In genomic region chr11:62858201-62858600, GRCh38 we compare ENCODE assay signal across 12 cellular contexts. TPM values are rescaled to one million over a fixed set of nuclear protein-coding genes. Genes with fewer than 3 reads are reported as not detected.
DNase-seq lines count a peak whose midpoint lies in the region; ATAC-seq and TF ChIP-seq lines count a peak whose summit lies in the region.
"Had no signal": no experiment of that assay in that cellular context is flagged by ENCODE, and none has a peak within 500 bp of the region (broad histone marks: within the 10 kb centered on the region; RNA-seq: fewer than 3 reads in every experiment).

No MANE protein-coding gene starts in this region.

- H3K4me3 ChIP-seq in breast epithelium, result no peak overlapping the region
- H3K4me3 ChIP-seq: heart left ventricle had no signal

- H3K36me3 Mint-ChIP-seq in MCF 10A (ENCODE audit: insufficient read depth, unreplicated experiment), result peaks cover 37% of the 10 kb centered on the region
- H3K36me3 Mint-ChIP-seq in glutamatergic neuron (ENCODE audit: unreplicated experiment), result peaks cover 3% of the 10 kb centered on the region
- H3K36me3 Mint-ChIP-seq in type B pancreatic cell, result peaks cover 32% of the 10 kb centered on the region

- H3K27me3 ChIP-seq in breast epithelium, result no peaks in the 10 kb centered on the region
- H3K27me3 ChIP-seq: heart left ventricle, neutrophil had no signal

- peaks cover 0 to 12% of the 10 kb centered on the region in 2 donors for H3K4me1 ChIP-seq in breast epithelium

- TF ChIP-seq CTCF in MCF 10A (IDR thresholded peaks at IDR 0.05; ENCODE audit: unreplicated experiment) (no peak), breast epithelium (IDR thresholded peaks at IDR 0.05) (no peak), RWPE1 (conservative IDR thresholded peaks at IDR 0.05; ENCODE audit: low read depth) (no peak), glutamatergic neuron (IDR thresholded peaks at IDR 0.05; ENCODE audit: partially characterized antibody, unreplicated experiment) (no peak), type B pancreatic cell (conservative IDR thresholded peaks at IDR 0.05) (no peak)

- H3K27ac Mint-ChIP-seq in MCF 10A (ENCODE audit: low read depth, unreplicated experiment), result peak overlapping the region; percentile 64
- H3K27ac Mint-ChIP-seq in glutamatergic neuron (ENCODE audit: unreplicated experiment), result peak overlapping the region; percentile 99
- H3K27ac Mint-ChIP-seq in type B pancreatic cell, result peak overlapping the region; percentile 96

- peaks cover 30% of the 10 kb centered on the region for H3K4me1 Mint-ChIP-seq in MCF 10A (ENCODE audit: insufficient read depth, unreplicated experiment)
- H3K4me1 Mint-ChIP-seq in glutamatergic neuron (ENCODE audit: low read depth, unreplicated experiment), result peaks cover 41% of the 10 kb centered on the region
- peaks cover 53% of the 10 kb centered on the region for H3K4me1 Mint-ChIP-seq in type B pancreatic cell (ENCODE audit: unreplicated experiment)

- H3K9me3 ChIP-seq in breast epithelium, result no peaks in the 10 kb centered on the region
- H3K9me3 ChIP-seq: heart left ventricle, neutrophil had no signal

- no peak for TF ChIP-seq POLR2A in breast epithelium (IDR thresholded peaks at IDR 0.05)

- H3K9me3 Mint-ChIP-seq in MCF 10A (ENCODE audit: unreplicated experiment), result no peaks in the 10 kb centered on the region
- peaks cover 19% of the 10 kb centered on the region for H3K9me3 Mint-ChIP-seq in glutamatergic neuron (ENCODE audit: unreplicated experiment)
- no peaks in the 10 kb centered on the region for H3K9me3 Mint-ChIP-seq in type B pancreatic cell

- DNase-seq in MCF 10A (ENCODE audit: unreplicated experiment) (no peak), breast epithelium (ENCODE audit: low spot score in 2 of 2) (no peak), RWPE1 (ENCODE audit: low spot score) (no peak), glutamatergic neuron (no peak), type B pancreatic cell (ENCODE audit: extremely low spot score, unreplicated experiment) (no peak), H4 (ENCODE audit: low spot score) (no peak)
- DNase-seq: C1 segment of cervical spinal cord, heart left ventricle, SHP77 treated with DMSO at 0.1 percent for 48 hours had no signal

- H3K27me3 Mint-ChIP-seq in MCF 10A (ENCODE audit: insufficient read depth, unreplicated experiment), result no peaks in the 10 kb centered on the region
- peaks cover 21% of the 10 kb centered on the region for H3K27me3 Mint-ChIP-seq in glutamatergic neuron (ENCODE audit: unreplicated experiment)
- H3K27me3 Mint-ChIP-seq in type B pancreatic cell, result no peaks in the 10 kb centered on the region

- ATAC-seq in GM18519 (IDR thresholded peaks at IDR 0.05; ENCODE audit: low FRiP score, unreplicated experiment) (no peak), GM18520 (IDR thresholded peaks at IDR 0.05; ENCODE audit: unreplicated experiment) (no peak)
- ATAC-seq: heart left ventricle had no signal

- POLR2A ChIA-PET in MCF 10A (lab: Yijun Ruan, JAX), result interaction anchor here (0.7 to 9.9 kb wide), 14 partner anchors 15 to 284 kb away, joined by 3 to 344 read pairs (median 10); partner anchors contain the start of genes C11orf98, CSKMT, EEF1G and HNRNPUL2
- POLR2A ChIA-PET in RWPE1 (lab: Yijun Ruan, JAX; ENCODE audit: low non-redundant PET), result interaction anchor here (0.7 to 1.4 kb wide), 3 partner anchors 17 to 71 kb away, joined by 3 to 12 read pairs (median 5); partner anchors contain the start of gene TMEM179B

- H3K36me3 ChIP-seq in breast epithelium, result no peaks in the 10 kb centered on the region
- H3K36me3 ChIP-seq: neutrophil had no signal

- no TSS peak for BruUV-seq in MCF 10A (replicated peaks; lab: Mats Ljungman, UMichigan)

- H3K4me3 Mint-ChIP-seq in MCF 10A (ENCODE audit: unreplicated experiment) (peak overlapping the region; percentile 94), glutamatergic neuron (ENCODE audit: unreplicated experiment) (peak overlapping the region; percentile 94), type B pancreatic cell (peak overlapping the region; percentile 97)

- CTCF ChIA-PET in MCF 10A (lab: Yijun Ruan, JAX), result interaction anchor here (0.6 to 1.6 kb wide), 8 partner anchors 15 to 1190 kb away, joined by 3 to 9 read pairs (median 3); partner anchors contain the start of gene TMEM179B
- CTCF ChIA-PET in RWPE1 (lab: Yijun Ruan, JAX), result no interaction called here

- intact Hi-C loops in MCF 10A (cut with micrococcal nuclease), result no loop called here
- intact Hi-C loops in breast epithelium (cut with DNase I; ENCODE audit: low total_unique reads), result no loop called here

- H3K27ac ChIP-seq in breast epithelium (peak overlapping the region in 1 of 2 donors; percentile 57), RWPE1 (peak overlapping the region; percentile 69)
- H3K27ac ChIP-seq: heart left ventricle, neutrophil had no signal

RNA-seq across cellular contexts. Expression of gene WDR74, which starts 18.8 kb away (rescaled TPM):
- total RNA-seq in MCF 10A (2022), result 91.3 and 115 TPM in 2 replicates
- 10 to 100 TPM; 46.6 to 62.6 (median 48.7) TPM for total RNA-seq in breast epithelium
- 69.0 TPM for total RNA-seq in glutamatergic neuron (ENCODE audit: unreplicated experiment)
- total RNA-seq in type B pancreatic cell (ENCODE audit: low replicate concordance), result 47.6 and 58.3 TPM in 2 replicates
- total RNA-seq in H4 (2014; rRNA removed; shearing (Covaris generic)), result 60.1 and 63.7 TPM in 2 replicates

RNA-seq across cellular contexts. Expression of gene SLC3A2, which starts 22.5 kb away (rescaled TPM):
- total RNA-seq in MCF 10A (2022) (838 and 896 TPM in 2 replicates), breast epithelium (100 to 1,000 TPM; 147 to 214 (median 171) TPM), glutamatergic neuron (ENCODE audit: unreplicated experiment) (221 TPM), type B pancreatic cell (ENCODE audit: low replicate concordance) (190 and 287 TPM in 2 replicates)
- 478 and 499 TPM in 2 replicates for total RNA-seq in H4 (2014; rRNA removed; shearing (Covaris generic))

RNA-seq across cellular contexts. Expression of gene TEX54, which starts 25.6 kb away (rescaled TPM):
- total RNA-seq in MCF 10A (2022) (not detected in 2 replicates), breast epithelium (1 to 10 TPM in 1 of 3 donors, not detected in 2; 1.6 TPM), glutamatergic neuron (ENCODE audit: unreplicated experiment) (1.0 TPM), type B pancreatic cell (ENCODE audit: low replicate concordance) (not detected in 2 replicates)
- not detected in 2 replicates for total RNA-seq in H4 (2014; rRNA removed; shearing (Covaris generic))
- total RNA-seq: heart left ventricle had no signal

RNA-seq across cellular contexts. Expression of gene STX5, which starts 26.4 kb away (rescaled TPM):
- total RNA-seq in MCF 10A (2022) (71.8 and 72.0 TPM in 2 replicates), breast epithelium (10 to 100 TPM; 30.8 to 42.3 (median 34.2) TPM), glutamatergic neuron (ENCODE audit: unreplicated experiment) (40.7 TPM), type B pancreatic cell (ENCODE audit: low replicate concordance) (42.4 and 51.7 TPM in 2 replicates)
- total RNA-seq in H4 (2014; rRNA removed; shearing (Covaris generic)), result 22.3 and 26.3 TPM in 2 replicates

RNA-seq across cellular contexts. Expression of gene NXF1, which starts 53.0 kb away (rescaled TPM):
- 47.6 and 53.3 TPM in 2 replicates for total RNA-seq in MCF 10A (2022)
- total RNA-seq in breast epithelium, result 10 to 100 TPM; 74.9 to 89.3 (median 76.4) TPM
- total RNA-seq in glutamatergic neuron (ENCODE audit: unreplicated experiment), result 104 TPM
- 111 TPM in 2 replicates for total RNA-seq in type B pancreatic cell (ENCODE audit: low replicate concordance)
- total RNA-seq in H4 (2014; rRNA removed; shearing (Covaris generic)), result 25.1 and 31.1 TPM in 2 replicates
